ENCODE assay signal across 8 cellular contexts in genomic region chr17:49968380-49969133, GRCh38. TPM values are rescaled to one million over a fixed set of nuclear protein-coding genes. Genes with fewer than 3 reads are reported as not detected.
DNase-seq lines count a peak whose midpoint lies in the region; ATAC-seq and TF ChIP-seq lines count a peak whose summit lies in the region.

No MANE protein-coding gene starts in this region.

- no peaks in the 10 kb centered on the region for H3K36me3 Mint-ChIP-seq in T-helper 1 cell treated with Interleukin-12 subunit alpha and Interleukin-12 subunit beta and Interleukin-4 antibody, amounts not matched to agents 30 μg/mL and 1 μg/mL, for 36 hours (ENCODE audit: low read depth)

- H3K27me3 ChIP-seq in MG63 (no peaks in the 10 kb centered on the region), ascending aorta (peaks cover 48% of the 10 kb centered on the region)

- intact Hi-C loops in Right ventricle myocardium inferior (cut with DNase I) (no loop called here), cardiac septum (cut with DNase I) (no loop called here), ascending aorta (cut with DNase I) (no loop called here)

- H3K36me3 ChIP-seq in MG63 (peaks cover 11% of the 10 kb centered on the region), ascending aorta (no peaks in the 10 kb centered on the region)

- ATAC-seq in Right ventricle myocardium inferior (peak; percentile 68), HG02588 (IDR thresholded peaks at IDR 0.05; ENCODE audit: unreplicated experiment) (no peak)

- H3K27ac ChIP-seq in ascending aorta = no peak overlapping the region

- H3K27me3 Mint-ChIP-seq in T-helper 1 cell treated with Interleukin-12 subunit alpha and Interleukin-12 subunit beta and Interleukin-4 antibody, amounts not matched to agents 30 μg/mL and 1 μg/mL, for 36 hours (ENCODE audit: low read depth) = peaks cover 93% of the 10 kb centered on the region

- H3K9me3 Mint-ChIP-seq in T-helper 1 cell treated with Interleukin-12 subunit alpha and Interleukin-12 subunit beta and Interleukin-4 antibody, amounts not matched to agents 30 μg/mL and 1 μg/mL, for 36 hours = no peaks in the 10 kb centered on the region

- H3K4me1 Mint-ChIP-seq in T-helper 1 cell treated with Interleukin-12 subunit alpha and Interleukin-12 subunit beta and Interleukin-4 antibody, amounts not matched to agents 30 μg/mL and 1 μg/mL, for 36 hours (ENCODE audit: low read depth) = peaks cover 23% of the 10 kb centered on the region

- peak overlapping the region; percentile 26 for H3K27ac Mint-ChIP-seq in T-helper 1 cell treated with Interleukin-12 subunit alpha and Interleukin-12 subunit beta and Interleukin-4 antibody, amounts not matched to agents 30 μg/mL and 1 μg/mL, for 36 hours

- H3K9me3 ChIP-seq in MG63 (no peaks in the 10 kb centered on the region), ascending aorta (no peaks in the 10 kb centered on the region), iPS-18c (ENCODE audit: control insufficient read depth, insufficient read depth, low read length) (peaks cover 2% of the 10 kb centered on the region)

- H3K4me3 ChIP-seq in MG63 (peak overlapping the region; percentile 72), ascending aorta (peak overlapping the region; percentile 50 to 52), iPS-18c (ENCODE audit: insufficient read depth, low read depth, low read length) (peak overlapping the region; percentile 70)

- H3K4me3 Mint-ChIP-seq in T-helper 1 cell treated with Interleukin-12 subunit alpha and Interleukin-12 subunit beta and Interleukin-4 antibody, amounts not matched to agents 30 μg/mL and 1 μg/mL, for 36 hours = peak overlapping the region; percentile 82

- no peak for TF ChIP-seq CTCF in ascending aorta (IDR thresholded peaks at IDR 0.05)

- peaks cover 17 to 43% of the 10 kb centered on the region in 2 donors for H3K4me1 ChIP-seq in ascending aorta

- DNase-seq in Right ventricle myocardium inferior (ENCODE audit: missing footprints) = peak; percentile 82
- DNase-seq in cardiac septum (ENCODE audit: low spot score) = no peak
- DNase-seq in MG63 = peak; percentile 95
- DNase-seq in ascending aorta (ENCODE audit: low spot score in 2 of 2) = no peak
- peak; percentile 88 for DNase-seq in stimulated activated CD4-positive, alpha-beta T cell treated with anti-CD3 and anti-CD28 coated beads, Interleukin-15, amount 100 ng/mL, for 24 hours

RNA-seq across cellular contexts. Expression of gene DLX4, which starts 0.4 kb away (rescaled TPM):
- not detected for total RNA-seq in Right ventricle myocardium inferior
- total RNA-seq in cardiac septum = 0.16 TPM
- total RNA-seq in MG63 (2014; rRNA removed; shearing (Covaris generic); ENCODE audit: low replicate concordance) = 6.1 and 8.6 TPM in 2 replicates
- not detected for total RNA-seq in ascending aorta

RNA-seq across cellular contexts. Expression of gene DLX3, which starts 26.5 kb away (rescaled TPM):
- total RNA-seq in Right ventricle myocardium inferior (not detected), cardiac septum (not detected), ascending aorta (1.6 TPM)
- 2.5 and 5.3 TPM in 2 replicates for total RNA-seq in MG63 (2014; rRNA removed; shearing (Covaris generic); ENCODE audit: low replicate concordance)

Comparison
In these comparisons a context has a peak if more than half of its experiments do, and no peak if none do; other contexts are left out.
1. DNase-seq: peak in Right ventricle myocardium inferior (single experiment), MG63 (single experiment) and stimulated activated CD4-positive, alpha-beta T cell treated with anti-CD3 and anti-CD28 coated beads, Interleukin-15, amount 100 ng/mL, for 24 hours (single experiment); none in cardiac septum (single experiment) and ascending aorta (0 of 2).
2. Peak in every context shown above with its lines, with median percentiles within 50 percentile points of each other: H3K4me3 ChIP-seq.